In genomic region chr10:110221044-110221720, GRCh38 we compare ENCODE assay signal across 7 cellular contexts. TPM values are rescaled to one million over a fixed set of nuclear protein-coding genes. Genes with fewer than 3 reads are reported as not detected.
DNase-seq lines count a peak whose midpoint lies in the region; ATAC-seq and TF ChIP-seq lines count a peak whose summit lies in the region.

No MANE protein-coding gene starts in this region.

- no peak for ATAC-seq in activated naive CD8-positive, alpha-beta T cell treated with anti-CD3 and anti-CD28 coated beads, Interleukin-2, amount 50 U/mL, for 24 hours

- H3K4me1 ChIP-seq in HUES6 (ENCODE audit: control insufficient read depth, insufficient read depth, low read length) (peaks cover 19% of the 10 kb centered on the region), iPS-20b (ENCODE audit: insufficient read depth, low read length) (peaks cover 10% of the 10 kb centered on the region; the same call in 1 of the 2 replicates), stomach (peaks cover 40 to 64% (median 54%) of the 10 kb centered on the region in 4 donors)

- no peak overlapping the region for H3K27ac ChIP-seq in HUES6 (ENCODE audit: low read depth, low read length)
- no peak overlapping the region for H3K27ac ChIP-seq in iPS-20b (ENCODE audit: low read length)
- H3K27ac ChIP-seq in stomach: peak overlapping the region; percentile 77 to 91 (median 83)

- no peaks in the 10 kb centered on the region for H3K36me3 ChIP-seq in HUES6 (ENCODE audit: control insufficient read depth, insufficient read depth, low read length)
- no peaks in the 10 kb centered on the region for H3K36me3 ChIP-seq in iPS-20b (ENCODE audit: insufficient read depth, low read depth, low read length)
- no peaks in the 10 kb centered on the region for H3K36me3 ChIP-seq in stomach

- TF ChIP-seq EP300 in stomach (IDR thresholded peaks at IDR 0.05): no peak

- no peak for DNase-seq in activated naive CD8-positive, alpha-beta T cell treated with anti-CD3 and anti-CD28 coated beads, Interleukin-2, amount 50 U/mL, for 24 hours
- DNase-seq in stomach (no peak), lower leg skin (ENCODE audit: low spot score in 2 of 2) (no peak), NCI-H1930 (lab: John Stamatoyannopoulos, UW) (no peak)
- DNase-seq in effector CD8-positive, alpha-beta T cell (lab: John Stamatoyannopoulos, UW): no peak

- H3K27ac Mint-ChIP-seq in activated naive CD8-positive, alpha-beta T cell treated with anti-CD3 and anti-CD28 coated beads, Interleukin-2, amount 50 U/mL, for 24 hours: no peak overlapping the region

- peaks cover 45% of the 10 kb centered on the region for H3K4me1 Mint-ChIP-seq in activated naive CD8-positive, alpha-beta T cell treated with anti-CD3 and anti-CD28 coated beads, Interleukin-2, amount 50 U/mL, for 24 hours

- peaks cover under 1% of the 10 kb centered on the region for H3K27me3 Mint-ChIP-seq in activated naive CD8-positive, alpha-beta T cell treated with anti-CD3 and anti-CD28 coated beads, Interleukin-2, amount 50 U/mL, for 24 hours

- 76 to 93% (median 83%) methylated on average over 4 of the region's 4 CpGs for WGBS in stomach, 5 donors
- WGBS in lower leg skin, 2 donors: 79 to 84% methylated on average over 4 of the region's 4 CpGs

- H3K36me3 Mint-ChIP-seq in activated naive CD8-positive, alpha-beta T cell treated with anti-CD3 and anti-CD28 coated beads, Interleukin-2, amount 50 U/mL, for 24 hours (ENCODE audit: low read depth): no peaks in the 10 kb centered on the region

- peak overlapping the region; percentile 68 for H3K4me3 Mint-ChIP-seq in activated naive CD8-positive, alpha-beta T cell treated with anti-CD3 and anti-CD28 coated beads, Interleukin-2, amount 50 U/mL, for 24 hours

- H3K9me3 Mint-ChIP-seq in activated naive CD8-positive, alpha-beta T cell treated with anti-CD3 and anti-CD28 coated beads, Interleukin-2, amount 50 U/mL, for 24 hours: no peaks in the 10 kb centered on the region

- no peak for TF ChIP-seq POLR2A in stomach (IDR thresholded peaks at IDR 0.05)
- TF ChIP-seq POLR2A in lower leg skin (IDR thresholded peaks at IDR 0.05): no peak

- intact Hi-C loops in stomach (cut with DNase I; ENCODE audit: low total_unique reads) (no loop called here), lower leg skin (cut with DNase I; ENCODE audit: low total_unique reads) (no loop called here)

- H3K4me3 ChIP-seq in HUES6 (ENCODE audit: low read depth, low read length): peak overlapping the region; percentile 45
- peak overlapping the region; percentile 44; the same call in 1 of the 2 replicates for H3K4me3 ChIP-seq in iPS-20b (ENCODE audit: low read length)
- peak overlapping the region; percentile 29 to 43 (median 34) for H3K4me3 ChIP-seq in stomach
- no peak overlapping the region for H3K4me3 ChIP-seq in lower leg skin (ENCODE audit: low read depth, poor library complexity, severe bottlenecking)

- H3K9ac ChIP-seq in HUES6 (ENCODE audit: low read length) (peak overlapping the region; percentile 17), iPS-20b (ENCODE audit: low read depth, low read length) (no peak overlapping the region; the same call in 1 of the 2 replicates)

- H3K27me3 ChIP-seq in HUES6 (ENCODE audit: control insufficient read depth, insufficient read depth, low read length): peaks cover 5% of the 10 kb centered on the region; the same call in 1 of the 2 replicates
- peaks cover 35% of the 10 kb centered on the region for H3K27me3 ChIP-seq in iPS-20b (ENCODE audit: insufficient read depth, low read length)
- no peaks in the 10 kb centered on the region for H3K27me3 ChIP-seq in stomach

- TF ChIP-seq CTCF in stomach (IDR thresholded peaks at IDR 0.05) (no peak), lower leg skin (IDR thresholded peaks at IDR 0.05) (no peak)

- no peaks in the 10 kb centered on the region for H3K9me3 ChIP-seq in HUES6 (ENCODE audit: control insufficient read depth, insufficient read depth, low read depth, low read length)
- no peaks in the 10 kb centered on the region for H3K9me3 ChIP-seq in iPS-20b (ENCODE audit: insufficient read depth, low read depth, low read length)
- H3K9me3 ChIP-seq in stomach: no peaks in the 10 kb centered on the region

RNA-seq across cellular contexts. Expression of gene MXI1, which starts 13.8 kb away (rescaled TPM):
- total RNA-seq in stomach: 100 to 1,000 TPM in 1 of 5 donors, 10 to 100 TPM in 3, 1 to 10 TPM in 1; 3.5 to 163 (median 48.8) TPM
- polyA plus RNA-seq in stomach: 10 to 100 TPM; 17.1 to 62.0 (median 19.7) TPM
- total RNA-seq in lower leg skin: 100 to 1,000 TPM in 2 of 4 donors, 10 to 100 TPM in 2; 83.9 to 112 (median 99.3) TPM

Comparison
In these comparisons a context has a peak if more than half of its experiments do, and no peak if none do; other contexts are left out.
1. H3K27ac ChIP-seq: peak in stomach (5 of 5); none in HUES6 (single experiment) and iPS-20b (single experiment).